In the genomic region with DNA sequence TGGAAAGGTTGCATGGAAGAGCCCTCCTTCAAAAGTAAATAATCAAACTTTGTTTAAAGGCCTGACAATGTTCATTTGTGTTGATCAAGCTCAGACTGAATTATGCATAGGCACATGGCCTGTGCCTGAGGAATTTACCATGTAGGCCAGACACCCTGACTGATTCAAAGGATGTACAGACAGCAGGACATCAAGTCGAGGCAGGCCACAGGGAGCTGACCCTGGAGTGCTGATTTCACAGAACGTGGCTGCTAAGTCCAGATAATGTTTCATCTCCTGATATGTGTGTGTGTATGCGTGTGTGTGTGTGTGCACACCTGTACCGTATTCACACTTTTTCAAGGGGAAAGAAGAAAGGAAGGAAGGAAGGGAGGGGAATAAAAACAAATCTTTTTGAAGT, we compare ENCODE assay signal across 18 cellular contexts.
"Had no signal": no experiment of that assay in that cellular context is flagged by ENCODE, and none has a peak within 500 bp of the region (broad histone marks: within the 10 kb centered on the region; RNA-seq: fewer than 3 reads in every experiment).

No MANE protein-coding gene starts in this region.

- FAIRE-seq: islet of Langerhans, urothelium cell line had no signal

- H3K4me3 ChIP-seq: dorsolateral prefrontal cortex, gastrocnemius medialis, heart right ventricle, mucosa of descending colon, skin epidermis, suprapubic skin, thyroid gland had no signal

- H3K27me3 Mint-ChIP-seq: type B pancreatic cell had no signal

- H3K27ac ChIP-seq: gastrocnemius medialis, skin epidermis, suprapubic skin had no signal

- DNase-seq: cortex of kidney; effector CD8-positive, alpha-beta T cell; gastrocnemius medialis; heart right ventricle; hypothalamus; kidney glomerular epithelial cell; mammary epithelial cell; mucosa of descending colon; naive thymus-derived CD8-positive, alpha-beta T cell; stimulated activated CD4-positive, alpha-beta T cell treated with anti-CD3 and anti-CD28 coated beads, Interleukin-2, amount 100 ng/mL, for 24 hours; stimulated activated naive CD4-positive, alpha-beta T cell; thyroid gland had no signal

- H3K27ac Mint-ChIP-seq: type B pancreatic cell had no signal

- H3K27me3 ChIP-seq: dorsolateral prefrontal cortex, gastrocnemius medialis, heart right ventricle, suprapubic skin, thyroid gland had no signal

- H3K36me3 Mint-ChIP-seq: type B pancreatic cell had no signal

- H3K36me3 ChIP-seq: gastrocnemius medialis, heart right ventricle, suprapubic skin, thyroid gland had no signal

- H3K4me3 Mint-ChIP-seq: type B pancreatic cell had no signal

- H3K9me3 ChIP-seq: gastrocnemius medialis, mucosa of descending colon, suprapubic skin, thyroid gland had no signal
